ENCODE assay signal across 8 cellular contexts in the genomic region with DNA sequence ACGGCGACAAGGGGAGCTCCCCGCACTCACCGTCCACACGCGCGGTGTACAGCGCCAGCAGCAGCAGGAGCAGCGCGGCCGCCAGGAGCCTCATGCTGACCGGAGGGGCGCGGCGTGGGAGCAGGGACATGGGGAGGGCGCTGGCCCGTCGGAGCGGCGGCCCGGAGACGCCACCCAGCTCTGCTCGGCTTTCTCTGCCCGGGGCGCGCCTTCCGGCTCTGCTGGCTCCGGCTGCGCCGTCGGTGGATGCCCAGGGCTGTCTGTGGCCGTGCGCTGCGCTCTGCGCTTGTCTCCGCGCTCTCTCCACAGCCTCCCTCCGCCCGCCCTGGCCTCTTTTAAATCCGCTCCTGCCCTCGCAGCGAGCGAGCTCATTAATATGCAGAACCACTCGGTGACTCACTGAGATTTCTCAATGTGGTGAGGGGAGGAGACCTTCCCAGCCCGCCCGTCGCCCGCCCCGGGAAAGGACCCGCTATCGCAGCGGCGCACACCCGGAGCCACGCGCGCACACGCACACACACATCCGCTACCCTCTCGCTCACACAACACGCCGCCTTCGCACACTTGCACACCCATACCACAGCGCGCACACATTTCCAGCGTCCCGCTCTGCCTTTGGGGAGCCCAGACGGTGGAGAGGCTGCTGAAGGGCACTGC. TPM values are rescaled to one million over a fixed set of nuclear protein-coding genes. Genes with fewer than 3 reads are reported as not detected.
A peak's percentile ranks its signal among the peaks of the same experiment; 100 is the strongest.
DNase-seq lines count a peak whose midpoint lies in the region; ATAC-seq lines count a peak whose summit lies in the region.

A gene with protein sequence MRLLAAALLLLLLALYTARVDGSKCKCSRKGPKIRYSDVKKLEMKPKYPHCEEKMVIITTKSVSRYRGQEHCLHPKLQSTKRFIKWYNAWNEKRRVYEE (minus strand): TSS at position 307 of the 657 bp plus-strand sequence. CDS start 213 bp downstream, at position 94.

- no peak within 1 kb of the TSS for H3K4ac ChIP-seq in mesendoderm (ENCODE audit: low read depth, low read length)

- no peak within 1 kb of the TSS for H3K27ac Mint-ChIP-seq in activated CD4-positive, alpha-beta T cell treated with anti-CD3 and anti-CD28 coated beads, Interleukin-2, amount 10 ng/mL, durations not matched to agents 7 days and 5 days

- H3K9me3 ChIP-seq in ectodermal cell (ENCODE audit: control insufficient read depth, low read length) (no peaks in the 10 kb centered on the region), aorta (ENCODE audit: control insufficient read depth, low read length) (no peaks in the 10 kb centered on the region)

- H3K4me1 ChIP-seq in ectodermal cell (ENCODE audit: control insufficient read depth, insufficient read depth, low read length) = peaks cover 33% of the 10 kb centered on the region
- H3K4me1 ChIP-seq in mesendoderm (ENCODE audit: control insufficient read depth, low read depth, low read length) = peaks cover 14% of the 10 kb centered on the region
- H3K4me1 ChIP-seq in aorta (ENCODE audit: control insufficient read depth in 1 of 2, insufficient read depth in 2 of 2, low read length in 2 of 2) = no peaks in the 10 kb centered on the region

- H3K23ac ChIP-seq in mesendoderm (ENCODE audit: low read length) = peak within 1 kb of the TSS; percentile 66

- peak within 1 kb of the TSS; percentile 69 for H3K9ac ChIP-seq in mesendoderm (ENCODE audit: low read length)

- H3K27me3 ChIP-seq in ectodermal cell (ENCODE audit: control insufficient read depth, insufficient read depth, low read length, poor library complexity, severe bottlenecking) (peaks cover 48% of the 10 kb centered on the region), mesendoderm (ENCODE audit: insufficient read depth, low read length, poor library complexity) (peaks cover 11% of the 10 kb centered on the region), aorta (ENCODE audit: control insufficient read depth in 1 of 2, insufficient read depth in 2 of 2, low read length in 1 of 2) (no peaks in the 10 kb centered on the region)

- H3K36me3 ChIP-seq in ectodermal cell (ENCODE audit: control insufficient read depth, insufficient read depth, low read length) = no peaks in the 10 kb centered on the region
- no peaks in the 10 kb centered on the region for H3K36me3 ChIP-seq in mesendoderm (ENCODE audit: control insufficient read depth, insufficient read depth, low read length)
- H3K36me3 ChIP-seq in aorta (ENCODE audit: control insufficient read depth in 1 of 2, insufficient read depth in 2 of 2, low read length in 1 of 2) = no peaks in the 10 kb centered on the region

- CTCF ChIA-PET in activated CD4-positive, alpha-beta T cell treated with anti-CD3 and anti-CD28 coated beads, Interleukin-2, amount 10 ng/mL, durations not matched to agents 7 days and 5 days (lab: Charles Lee) = no interaction called here

- no peaks in the 10 kb centered on the region for H3K79me2 ChIP-seq in mesendoderm (ENCODE audit: control insufficient read depth, insufficient read depth, low read length)

- H3K56ac ChIP-seq in mesendoderm (ENCODE audit: low read length) = peak within 1 kb of the TSS; percentile 82

- peaks cover 52% of the 10 kb centered on the region for H3K27me3 Mint-ChIP-seq in activated CD4-positive, alpha-beta T cell treated with anti-CD3 and anti-CD28 coated beads, Interleukin-2, amount 10 ng/mL, durations not matched to agents 7 days and 5 days

- no peak within 1 kb of the TSS for H2BK15ac ChIP-seq in mesendoderm (replicated peaks; ENCODE audit: low read depth)

- no peak within 1 kb of the TSS for H3K18ac ChIP-seq in mesendoderm (ENCODE audit: low read length)

- intact Hi-C loops in aorta (cut with DNase I) = no loop called here

- H2BK5ac ChIP-seq in mesendoderm (ENCODE audit: low read length) = no peak within 1 kb of the TSS

- H3K4me3 ChIP-seq in ectodermal cell (ENCODE audit: insufficient read depth, low read depth, low read length) (peak within 1 kb of the TSS; percentile 41), mesendoderm (ENCODE audit: low read length) (peak within 1 kb of the TSS; percentile 30), aorta (ENCODE audit: low read length in 2 of 2) (no peak within 1 kb of the TSS)

- no peak within 1 kb of the TSS for H3K4me3 Mint-ChIP-seq in activated CD4-positive, alpha-beta T cell treated with anti-CD3 and anti-CD28 coated beads, Interleukin-2, amount 10 ng/mL, durations not matched to agents 7 days and 5 days

- peak within 1 kb of the TSS; percentile 86 for H3K4me2 ChIP-seq in mesendoderm (ENCODE audit: low read length)

- no peak within 1 kb of the TSS for H2AK5ac ChIP-seq in mesendoderm (ENCODE audit: low read length)

- H4K5ac ChIP-seq in mesendoderm (ENCODE audit: low read length) = no peak within 1 kb of the TSS

- no peaks in the 10 kb centered on the region for H3K79me1 ChIP-seq in mesendoderm (ENCODE audit: low read length)

- WGBS in ectodermal cell, 2 experiments = 1% methylated on average over 68 of the region's 68 CpGs
- no CpG with 5 or more reads among the region's 68 CpGs for WGBS in mesendoderm (ENCODE audit: extremely low coverage, insufficient coverage, low lambda C conversion rate)
- 0 to 1% methylated on average over 44 to 68 of the region's 68 CpGs for WGBS in aorta, 2 donors

- peak; percentile 82 for DNase-seq in Daoy (ENCODE audit: low read depth)
- DNase-seq in NCI-H524 (lab: John Stamatoyannopoulos, UW) = peak; percentile 49 to 69
- peak; percentile 89 for DNase-seq in mesendoderm
- peak; percentile 71 to 84 for DNase-seq in aorta
- no peak for DNase-seq in NCI-H1930 (lab: John Stamatoyannopoulos, UW)
- no peak for DNase-seq in activated CD4-positive, alpha-beta T cell treated with anti-CD3 and anti-CD28 coated beads, Interleukin-2, amount 10 ng/mL, durations not matched to agents 7 days and 5 days

- H3K27ac ChIP-seq in ectodermal cell (ENCODE audit: insufficient read depth, low read depth, low read length, poor library complexity, severe bottlenecking) (no peak within 1 kb of the TSS), mesendoderm (ENCODE audit: low read depth, low read length) (no peak within 1 kb of the TSS), aorta (ENCODE audit: low read depth in 1 of 2, low read length in 2 of 2) (no peak within 1 kb of the TSS)

- no peaks in the 10 kb centered on the region for H3K9me3 Mint-ChIP-seq in activated CD4-positive, alpha-beta T cell treated with anti-CD3 and anti-CD28 coated beads, Interleukin-2, amount 10 ng/mL, durations not matched to agents 7 days and 5 days

- no peak within 1 kb of the TSS for H4K8ac ChIP-seq in mesendoderm (ENCODE audit: low read depth, low read length)

- peak; percentile 77 for ATAC-seq in aorta (ENCODE audit: low FRiP score)
- ATAC-seq in HG03039 (IDR thresholded peaks at IDR 0.05; ENCODE audit: unreplicated experiment) = no peak

- H3K36me3 Mint-ChIP-seq in activated CD4-positive, alpha-beta T cell treated with anti-CD3 and anti-CD28 coated beads, Interleukin-2, amount 10 ng/mL, durations not matched to agents 7 days and 5 days (ENCODE audit: low read depth) = no peaks in the 10 kb centered on the region

- H2BK120ac ChIP-seq in mesendoderm (ENCODE audit: low read depth, low read length) = no peak within 1 kb of the TSS

- peaks cover 2% of the 10 kb centered on the region for H3K4me1 Mint-ChIP-seq in activated CD4-positive, alpha-beta T cell treated with anti-CD3 and anti-CD28 coated beads, Interleukin-2, amount 10 ng/mL, durations not matched to agents 7 days and 5 days

- POLR2A ChIA-PET in activated CD4-positive, alpha-beta T cell treated with anti-CD3 and anti-CD28 coated beads, Interleukin-2, amount 10 ng/mL, durations not matched to agents 7 days and 5 days (lab: Charles Lee) = no interaction called here

RNA-seq across cellular contexts. Expression of the gene that starts here (rescaled TPM):
- 0.29 TPM in 1 of 2 replicates, not detected in the other for total RNA-seq in Daoy (2014; rRNA removed; shearing (Covaris generic))
- polyA plus RNA-seq in ectodermal cell (2013, experiment 1 of 4) = 6.9 TPM
- 6.1 TPM for polyA plus RNA-seq in ectodermal cell (2013, experiment 2 of 4)
- polyA plus RNA-seq in ectodermal cell (2013, experiment 3 of 4) = 6.2 TPM
- polyA plus RNA-seq in ectodermal cell (2013, experiment 4 of 4) = 6.8 TPM
- 25.5 TPM for polyA plus RNA-seq in mesendoderm (2013, experiment 1 of 2)
- polyA plus RNA-seq in mesendoderm (2013, experiment 2 of 2) = 27.4 TPM
- 100 to 1,000 TPM in 1 of 2 donors, 10 to 100 TPM in 1; 97.1 to 219 TPM for total RNA-seq in aorta
- polyA plus RNA-seq in aorta = 1 to 10 TPM in 1 of 2 donors, under 1 TPM in 1; 0.74 to 1.6 TPM
- total RNA-seq in activated CD4-positive, alpha-beta T cell treated with anti-CD3 and anti-CD28 coated beads, Interleukin-2, amount 10 ng/mL, durations not matched to agents 7 days and 5 days = not detected

Comparison
In these comparisons a context has a peak if more than half of its experiments do, and no peak if none do; other contexts are left out.
1. RNA of the gene that starts here (total RNA-seq): 97.1 to 219 TPM in aorta; 0.29 TPM in Daoy and not detected in activated CD4-positive, alpha-beta T cell treated with anti-CD3 and anti-CD28 coated beads, Interleukin-2, amount 10 ng/mL, durations not matched to agents 7 days and 5 days; every median in the first group is over 10 times any median in the second.
2. Peak in DNase-seq in Daoy; RNA of the gene not detected or under 1 TPM.
3. DNase-seq: peak in NCI-H524 (2 of 2), mesendoderm (single experiment) and aorta (2 of 2); none in NCI-H1930 (0 of 2) and activated CD4-positive, alpha-beta T cell treated with anti-CD3 and anti-CD28 coated beads, Interleukin-2, amount 10 ng/mL, durations not matched to agents 7 days and 5 days (single experiment).
4. H3K4me3 ChIP-seq: peak in ectodermal cell (single experiment) and mesendoderm (single experiment); none in aorta (0 of 2).